15 cellular contexts compared by ENCODE assay signal in the genomic region with DNA sequence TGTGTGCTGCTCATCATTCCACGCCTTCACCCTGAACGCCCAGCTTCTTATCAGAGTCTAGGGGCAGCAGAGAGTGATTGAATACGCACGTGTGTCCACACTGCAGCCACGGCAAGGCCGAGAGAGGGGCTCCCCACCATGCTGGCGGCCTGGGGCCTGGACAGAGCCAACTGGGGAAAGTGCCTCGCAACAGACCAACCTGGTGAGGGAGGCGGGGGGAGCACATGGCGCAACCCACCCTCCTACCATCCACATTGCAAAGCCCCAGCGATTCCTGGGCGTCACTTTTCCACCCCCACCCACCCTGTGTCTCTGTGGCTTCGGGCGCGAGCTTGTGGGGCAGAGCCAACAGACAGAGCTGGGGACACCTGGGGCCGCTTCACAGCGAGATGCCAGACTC.
DNase-seq lines count a peak whose midpoint lies in the region; ATAC-seq and TF ChIP-seq lines count a peak whose summit lies in the region.
"Had no signal": no experiment of that assay in that cellular context is flagged by ENCODE, and none has a peak within 500 bp of the region (broad histone marks: within the 10 kb centered on the region; RNA-seq: fewer than 3 reads in every experiment).

No MANE protein-coding gene starts in this region.

- no peak for TF ChIP-seq CTCF in activated CD8-positive, alpha-beta T cell treated with anti-CD3 and anti-CD28 coated beads for 36 hours (IDR thresholded peaks at IDR 0.05)
- TF ChIP-seq CTCF in foreskin keratinocyte (conservative IDR thresholded peaks at IDR 0.05) (no peak), WTC11 (IDR thresholded peaks at IDR 0.05) (no peak)

- H3K4me1 Mint-ChIP-seq in T-helper 2 cell treated with Interferon-gamma antibody and Interleukin-4, amounts not matched to agents 5 μg/mL and 100 μg/mL, for 36 hours (ENCODE audit: low read depth) = peaks cover 67% of the 10 kb centered on the region
- H3K4me1 Mint-ChIP-seq in activated CD8-positive, alpha-beta T cell treated with anti-CD3 and anti-CD28 coated beads for 36 hours (ENCODE audit: low read depth) = peaks cover 77% of the 10 kb centered on the region
- peaks cover 21% of the 10 kb centered on the region for H3K4me1 Mint-ChIP-seq in WTC11

- peak overlapping the region; percentile 96 for H3K27ac ChIP-seq in foreskin keratinocyte
- H3K27ac ChIP-seq: testis had no signal

- H3K27ac Mint-ChIP-seq in T-helper 2 cell treated with Interferon-gamma antibody and Interleukin-4, amounts not matched to agents 5 μg/mL and 100 μg/mL, for 36 hours = peak overlapping the region; percentile 92
- H3K27ac Mint-ChIP-seq in activated CD8-positive, alpha-beta T cell treated with anti-CD3 and anti-CD28 coated beads for 36 hours = peak overlapping the region; percentile 91
- no peak overlapping the region for H3K27ac Mint-ChIP-seq in WTC11

- ATAC-seq in activated CD8-positive, alpha-beta T cell treated with anti-CD3 and anti-CD28 coated beads for 36 hours = no peak
- ATAC-seq in foreskin keratinocyte (no peak), WTC11 (no peak)

- peaks cover 21% of the 10 kb centered on the region for H3K4me1 ChIP-seq in foreskin keratinocyte
- H3K4me1 ChIP-seq: testis had no signal

- H3K27me3 ChIP-seq in foreskin keratinocyte = no peaks in the 10 kb centered on the region
- H3K27me3 ChIP-seq: testis had no signal

- intact Hi-C loops in activated CD8-positive, alpha-beta T cell treated with anti-CD3 and anti-CD28 coated beads for 36 hours (cut with micrococcal nuclease) = loop anchor here (2.0 to 5.0 kb wide), 2 partner anchors 37 to 66 kb away; a partner anchor contains a TSS

- H3K9me3 Mint-ChIP-seq in T-helper 2 cell treated with Interferon-gamma antibody and Interleukin-4, amounts not matched to agents 5 μg/mL and 100 μg/mL, for 36 hours = peaks cover 5% of the 10 kb centered on the region
- no peaks in the 10 kb centered on the region for H3K9me3 Mint-ChIP-seq in activated CD8-positive, alpha-beta T cell treated with anti-CD3 and anti-CD28 coated beads for 36 hours
- H3K9me3 Mint-ChIP-seq in WTC11 = no peaks in the 10 kb centered on the region
- H3K9me3 Mint-ChIP-seq: CD8-positive, alpha-beta T cell had no signal

- peak overlapping the region; percentile 64 for H3K4me3 Mint-ChIP-seq in T-helper 2 cell treated with Interferon-gamma antibody and Interleukin-4, amounts not matched to agents 5 μg/mL and 100 μg/mL, for 36 hours
- H3K4me3 Mint-ChIP-seq in activated CD8-positive, alpha-beta T cell treated with anti-CD3 and anti-CD28 coated beads for 36 hours = no peak overlapping the region
- no peak overlapping the region for H3K4me3 Mint-ChIP-seq in WTC11

- DNase-seq in T-helper 2 cell treated with Interferon-gamma antibody and Interleukin-4, amounts not matched to agents 5 μg/mL and 100 μg/mL, for 36 hours (ENCODE audit: low spot score) = no peak
- DNase-seq in T-helper 2 cell = no peak
- DNase-seq in D341Med (ENCODE audit: low spot score) = peak; percentile 27
- no peak for DNase-seq in activated CD8-positive, alpha-beta T cell treated with anti-CD3 and anti-CD28 coated beads for 36 hours
- no peak for DNase-seq in foreskin keratinocyte
- no peak for DNase-seq in ureter (ENCODE audit: low spot score)
- DNase-seq in GM03348 (ENCODE audit: low spot score) = no peak
- DNase-seq in WTC11 (ENCODE audit: low spot score) = no peak
- DNase-seq: EL, foreskin melanocyte, NCI-H1694, NCI-H345, SIG-M5, testis had no signal

- POLR2A ChIA-PET in activated CD8-positive, alpha-beta T cell treated with anti-CD3 and anti-CD28 coated beads for 36 hours (lab: Charles Lee) = interaction anchor here (0.8 to 8.5 kb wide), 12 partner anchors 10 to 277 kb away, joined by 3 to 53 read pairs (median 3); a partner anchor contains a TSS
- POLR2A ChIA-PET in WTC11 (lab: Charles Lee) = interaction anchor here (0.9 kb wide), 1 partner anchor 167 kb away, joined by 3 read pairs; no protein-coding TSS in a partner anchor

- CTCF ChIA-PET in activated CD8-positive, alpha-beta T cell treated with anti-CD3 and anti-CD28 coated beads for 36 hours (lab: Charles Lee) = interaction anchor here (0.6 to 4.5 kb wide), 6 partner anchors 9 to 164 kb away, joined by 3 to 30 read pairs (median 4); no protein-coding TSS in a partner anchor
- CTCF ChIA-PET in WTC11 (lab: Charles Lee) = interaction anchor here (3.4 kb wide), 1 partner anchor 9 kb away, joined by 23 read pairs; no protein-coding TSS in a partner anchor

- H3K36me3 Mint-ChIP-seq in T-helper 2 cell treated with Interferon-gamma antibody and Interleukin-4, amounts not matched to agents 5 μg/mL and 100 μg/mL, for 36 hours (ENCODE audit: low read depth) = peaks cover 2% of the 10 kb centered on the region
- no peaks in the 10 kb centered on the region for H3K36me3 Mint-ChIP-seq in activated CD8-positive, alpha-beta T cell treated with anti-CD3 and anti-CD28 coated beads for 36 hours (ENCODE audit: low read depth)
- H3K36me3 Mint-ChIP-seq in WTC11 = no peaks in the 10 kb centered on the region
- H3K36me3 Mint-ChIP-seq: CD8-positive, alpha-beta T cell had no signal

- no peaks in the 10 kb centered on the region for H3K27me3 Mint-ChIP-seq in T-helper 2 cell treated with Interferon-gamma antibody and Interleukin-4, amounts not matched to agents 5 μg/mL and 100 μg/mL, for 36 hours (ENCODE audit: low read depth)
- H3K27me3 Mint-ChIP-seq in activated CD8-positive, alpha-beta T cell treated with anti-CD3 and anti-CD28 coated beads for 36 hours = peaks cover 1% of the 10 kb centered on the region
- no peaks in the 10 kb centered on the region; the same call in 1 of the 2 replicates for H3K27me3 Mint-ChIP-seq in WTC11 (ENCODE audit: low read depth)

TF ChIP-seq in WTC11, 78 proteins besides CTCF, POLR2A, EP300 and RAD21:
- TF ChIP-seq ZNF396 (CRISPR knock-in tag; IDR thresholded peaks at IDR 0.05; ENCODE audit: borderline replicate concordance) (no peak), ELF4 (CRISPR knock-in tag; IDR thresholded peaks at IDR 0.05; ENCODE audit: low read depth) (no peak), CBFB (CRISPR knock-in tag; IDR thresholded peaks at IDR 0.05; ENCODE audit: low read depth) (no peak), RELA (CRISPR knock-in tag; IDR thresholded peaks at IDR 0.05; ENCODE audit: borderline replicate concordance) (no peak)
- TF ChIP-seq, protein P1, sequence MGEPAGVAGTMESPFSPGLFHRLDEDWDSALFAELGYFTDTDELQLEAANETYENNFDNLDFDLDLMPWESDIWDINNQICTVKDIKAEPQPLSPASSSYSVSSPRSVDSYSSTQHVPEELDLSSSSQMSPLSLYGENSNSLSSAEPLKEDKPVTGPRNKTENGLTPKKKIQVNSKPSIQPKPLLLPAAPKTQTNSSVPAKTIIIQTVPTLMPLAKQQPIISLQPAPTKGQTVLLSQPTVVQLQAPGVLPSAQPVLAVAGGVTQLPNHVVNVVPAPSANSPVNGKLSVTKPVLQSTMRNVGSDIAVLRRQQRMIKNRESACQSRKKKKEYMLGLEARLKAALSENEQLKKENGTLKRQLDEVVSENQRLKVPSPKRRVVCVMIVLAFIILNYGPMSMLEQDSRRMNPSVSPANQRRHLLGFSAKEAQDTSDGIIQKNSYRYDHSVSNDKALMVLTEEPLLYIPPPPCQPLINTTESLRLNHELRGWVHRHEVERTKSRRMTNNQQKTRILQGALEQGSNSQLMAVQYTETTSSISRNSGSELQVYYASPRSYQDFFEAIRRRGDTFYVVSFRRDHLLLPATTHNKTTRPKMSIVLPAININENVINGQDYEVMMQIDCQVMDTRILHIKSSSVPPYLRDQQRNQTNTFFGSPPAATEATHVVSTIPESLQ (CRISPR knock-in tag; IDR thresholded peaks at IDR 0.05) = no peak
